In genomic region chr12:17302001-17302400, GRCh38 we compare ENCODE assay signal across 3 cellular contexts.
"Had no signal": no experiment of that assay in that cellular context is flagged by ENCODE, and none has a peak within 500 bp of the region (broad histone marks: within the 10 kb centered on the region; RNA-seq: fewer than 3 reads in every experiment).

No MANE protein-coding gene starts in this region.

- ATAC-seq: GM12878 had no signal

- DNase-seq: GDM1, GF-D8 had no signal

- H3K4me3 ChIP-seq: GM12878 had no signal
